8 cellular contexts compared by ENCODE assay signal in genomic region chr21:41769106-41769505, GRCh38. TPM values are rescaled to one million over a fixed set of nuclear protein-coding genes. Genes with fewer than 3 reads are reported as not detected.
DNase-seq lines count a peak whose midpoint lies in the region; ATAC-seq and TF ChIP-seq lines count a peak whose summit lies in the region.

No MANE protein-coding gene starts in this region.

- H3K27me3 Mint-ChIP-seq in CD8-positive, alpha-beta T cell (ENCODE audit: low read depth) = peaks cover 70% of the 10 kb centered on the region
- H3K27me3 Mint-ChIP-seq in endothelial cell (ENCODE audit: unreplicated experiment) = peaks cover 7% of the 10 kb centered on the region

- no peak overlapping the region for H3K27ac Mint-ChIP-seq in CD8-positive, alpha-beta T cell
- peak overlapping the region; percentile 97 for H3K27ac Mint-ChIP-seq in endothelial cell (ENCODE audit: unreplicated experiment)

- H3K4me1 Mint-ChIP-seq in CD8-positive, alpha-beta T cell (ENCODE audit: low read depth) = peaks cover 26% of the 10 kb centered on the region
- H3K4me1 Mint-ChIP-seq in endothelial cell (ENCODE audit: unreplicated experiment) = peaks cover 44% of the 10 kb centered on the region

- no peaks in the 10 kb centered on the region for H3K9me3 ChIP-seq in CD8-positive, alpha-beta T cell (ENCODE audit: low read length)
- no peaks in the 10 kb centered on the region for H3K9me3 ChIP-seq in OCI-LY7 (ENCODE audit: low read length)
- no peaks in the 10 kb centered on the region for H3K9me3 ChIP-seq in ovary

- H3K9me2 ChIP-seq in OCI-LY7 (ENCODE audit: insufficient read depth, low read length) = no peaks in the 10 kb centered on the region

- no peaks in the 10 kb centered on the region for H3K9me3 Mint-ChIP-seq in CD8-positive, alpha-beta T cell
- no peaks in the 10 kb centered on the region for H3K9me3 Mint-ChIP-seq in endothelial cell (ENCODE audit: unreplicated experiment)

- no peak for DNase-seq in CD8-positive, alpha-beta T cell
- no peak for DNase-seq in OCI-LY7 (ENCODE audit: low spot score)
- no peak for DNase-seq in endothelial cell (ENCODE audit: low spot score)
- DNase-seq in ovary = no peak
- DNase-seq in NCI-H1048 (lab: John Stamatoyannopoulos, UW) = no peak
- DNase-seq in AG08395 (ENCODE audit: low spot score) = no peak
- DNase-seq in left lobe of liver (ENCODE audit: low spot score) = no peak

- TF ChIP-seq CTCF in CD8-positive, alpha-beta T cell (IDR thresholded peaks at IDR 0.05) = no peak
- TF ChIP-seq CTCF in OCI-LY7 (conservative IDR thresholded peaks at IDR 0.05; ENCODE audit: low read length) (no peak), endothelial cell (IDR thresholded peaks at IDR 0.05; ENCODE audit: unreplicated experiment) (no peak), ovary (IDR thresholded peaks at IDR 0.05) (no peak)

- H2AFZ ChIP-seq in OCI-LY7 (ENCODE audit: low read length) = no peak overlapping the region

- no TSS peak for BruUV-seq in OCI-LY7 (replicated peaks; lab: Mats Ljungman, UMichigan)

- H3K4me3 ChIP-seq in CD8-positive, alpha-beta T cell (ENCODE audit: low read depth, low read length) = peak overlapping the region; percentile 40
- H3K4me3 ChIP-seq in OCI-LY7 (ENCODE audit: low read depth, low read length, poor library complexity, severe bottlenecking) (peak overlapping the region; percentile 32), ovary (peak overlapping the region; percentile 15)

- peak overlapping the region; percentile 85 for H3K4me3 Mint-ChIP-seq in CD8-positive, alpha-beta T cell
- peak overlapping the region; percentile 85 for H3K4me3 Mint-ChIP-seq in endothelial cell (ENCODE audit: unreplicated experiment)

- H4K20me1 ChIP-seq in OCI-LY7 (ENCODE audit: insufficient read depth, low read length) = no peaks in the 10 kb centered on the region

- POLR2A ChIA-PET in CD8-positive, alpha-beta T cell (lab: Charles Lee) = no interaction called here
- POLR2A ChIA-PET in OCI-LY7 (lab: Charles Lee) = no interaction called here

- WGBS in ovary, 3 donors = 6 to 16% (median 9%) methylated on average over 9 to 11 of the region's 11 CpGs

- CTCF ChIA-PET in CD8-positive, alpha-beta T cell (lab: Charles Lee) = interaction anchor here (1.9 kb wide), 1 partner anchor 48 kb away, joined by 5 read pairs; no protein-coding TSS in a partner anchor
- CTCF ChIA-PET in OCI-LY7 (lab: Charles Lee; ENCODE audit: unreplicated experiment) = no interaction called here

- no peak for TF ChIP-seq EP300 in ovary (IDR thresholded peaks at IDR 0.05)

- H3K36me3 Mint-ChIP-seq in CD8-positive, alpha-beta T cell = no peaks in the 10 kb centered on the region
- peaks cover 4% of the 10 kb centered on the region for H3K36me3 Mint-ChIP-seq in endothelial cell (ENCODE audit: low read depth, unreplicated experiment)

- peaks cover 5% of the 10 kb centered on the region for H3K27me3 ChIP-seq in CD8-positive, alpha-beta T cell (ENCODE audit: insufficient read depth, low read length)
- no peaks in the 10 kb centered on the region for H3K27me3 ChIP-seq in ovary

- no peaks in the 10 kb centered on the region for H3K36me3 ChIP-seq in CD8-positive, alpha-beta T cell (ENCODE audit: insufficient read depth, low read length)
- H3K36me3 ChIP-seq in OCI-LY7 (ENCODE audit: insufficient read depth, low read length) = no peaks in the 10 kb centered on the region
- H3K36me3 ChIP-seq in ovary = no peaks in the 10 kb centered on the region

- H3K27ac ChIP-seq in CD8-positive, alpha-beta T cell (ENCODE audit: low read depth, low read length) = no peak overlapping the region
- H3K27ac ChIP-seq in OCI-LY7 (ENCODE audit: low read depth, low read length, poor library complexity, severe bottlenecking) (no peak overlapping the region), ovary (no peak overlapping the region)

- H3K4me2 ChIP-seq in OCI-LY7 (ENCODE audit: low read length) = peak overlapping the region; percentile 53

- no peak for ATAC-seq in CD8-positive, alpha-beta T cell
- ATAC-seq in HG03139 (IDR thresholded peaks at IDR 0.05; ENCODE audit: unreplicated experiment) (no peak), left lobe of liver (no peak)

- no peak for TF ChIP-seq POLR2A in ovary (IDR thresholded peaks at IDR 0.05)

- no peaks in the 10 kb centered on the region for H3K79me2 ChIP-seq in OCI-LY7 (ENCODE audit: insufficient read depth, low read depth, low read length)

- intact Hi-C loops in CD8-positive, alpha-beta T cell (cut with DNase I, micrococcal nuclease) = loop anchor here in 1 of 2 experiments (5.0 kb wide), 1 partner anchor 293 kb away; no protein-coding TSS in a partner anchor
- intact Hi-C loops in OCI-LY7 (cut with micrococcal nuclease; ENCODE audit: unreplicated experiment) = no loop called here
- intact Hi-C loops in ovary (cut with DNase I) = no loop called here

- H3K4me1 ChIP-seq in CD8-positive, alpha-beta T cell (ENCODE audit: insufficient read depth, low read length) = peaks cover 20% of the 10 kb centered on the region
- peaks cover 26% of the 10 kb centered on the region for H3K4me1 ChIP-seq in OCI-LY7 (ENCODE audit: insufficient read depth, low read length, poor library complexity, severe bottlenecking)
- no peaks in the 10 kb centered on the region for H3K4me1 ChIP-seq in ovary (ENCODE audit: insufficient read depth)

RNA-seq across cellular contexts. Expression of gene RIPK4, which starts 2.3 kb away (rescaled TPM):
- 1 to 10 TPM; 1.4 to 2.0 TPM for total RNA-seq in CD8-positive, alpha-beta T cell
- 0.13 and 0.19 TPM in 2 replicates for total RNA-seq in OCI-LY7 (2014; rRNA removed; shearing (Covaris generic))
- 0.08 TPM in 1 of 2 replicates, not detected in the other for total RNA-seq in OCI-LY7 (2022)
- 9.6 TPM for total RNA-seq in endothelial cell (ENCODE audit: unreplicated experiment)
- total RNA-seq in ovary = 10 to 100 TPM in 1 of 7 donors, 1 to 10 TPM in 3, under 1 TPM in 3; 0.08 to 12.4 (median 1.5) TPM
- polyA plus RNA-seq in ovary = under 1 TPM; 0.08 to 0.10 TPM
- 8.2 TPM for total RNA-seq in left lobe of liver
